Comparison of ENCODE assay signal across 26 cellular contexts in the genomic region with DNA sequence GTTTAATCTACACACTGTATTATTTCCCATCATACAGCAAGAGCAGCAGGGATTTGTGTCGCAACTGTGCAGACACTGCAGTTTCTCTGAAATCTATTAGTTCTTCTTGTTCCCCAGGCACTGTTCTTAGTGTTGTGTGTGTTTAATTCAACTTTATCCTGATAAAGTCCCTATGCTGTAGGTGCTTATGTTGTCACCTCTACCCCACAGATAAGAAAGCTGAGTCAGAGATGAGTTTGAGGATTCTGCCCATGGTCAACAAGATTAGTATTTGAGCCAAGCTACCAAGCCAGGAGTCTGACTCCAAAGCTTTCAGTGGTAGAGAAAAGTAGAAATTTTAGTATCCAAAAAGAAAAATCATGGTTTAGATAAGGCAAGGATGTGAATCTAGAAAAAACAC. TPM values are rescaled to one million over a fixed set of nuclear protein-coding genes. Genes with fewer than 3 reads are reported as not detected.
"Had no signal": no experiment of that assay in that cellular context is flagged by ENCODE, and none has a peak within 500 bp of the region (broad histone marks: within the 10 kb centered on the region; RNA-seq: fewer than 3 reads in every experiment).

No MANE protein-coding gene starts in this region.

- H3K36me3 Mint-ChIP-seq: activated naive CD4-positive, alpha-beta T cell treated with anti-CD3 and anti-CD28 coated beads, Interleukin-2, amount 10 ng/mL, durations not matched to agents 7 days and 5 days had no signal

- H3K27me3 Mint-ChIP-seq: activated naive CD8-positive, alpha-beta T cell treated with anti-CD3 and anti-CD28 coated beads, Interleukin-2, amount 50 U/mL, for 24 hours; dendritic cell treated with granulocyte-macrophage colony-stimulating factor and Interleukin-4, amounts not matched to agents 40 ng/mL and 50 ng/mL, for 4 days; stimulated activated naive CD8-positive, alpha-beta T cell treated with anti-CD3 and anti-CD28 coated beads, Interleukin-15, Interleukin-2, amounts not matched to agents 100 ng/mL and 50 ng/mL, for 24 hours had no signal

- H3K27ac Mint-ChIP-seq: activated CD4-positive, alpha-beta T cell treated with anti-CD3 and anti-CD28 coated beads, Interleukin-2, amount 10 ng/mL, durations not matched to agents 7 days and 5 days; activated naive CD4-positive, alpha-beta T cell treated with anti-CD3 and anti-CD28 coated beads, Interleukin-2, amount 10 ng/mL, durations not matched to agents 7 days and 5 days; activated naive CD8-positive, alpha-beta T cell treated with anti-CD3 and anti-CD28 coated beads, Interleukin-2, amount 50 U/mL, for 24 hours; stimulated activated naive CD8-positive, alpha-beta T cell treated with anti-CD3 and anti-CD28 coated beads, Interleukin-15, Interleukin-2, amounts not matched to agents 100 ng/mL and 50 ng/mL, for 24 hours had no signal

- DNase-seq: activated CD4-positive, alpha-beta T cell treated with anti-CD3 and anti-CD28 coated beads, Interleukin-2, amount 10 ng/mL, durations not matched to agents 7 days and 5 days; activated CD8-positive, alpha-beta memory T cell treated with anti-CD3 and anti-CD28 coated beads, Interleukin-2, amount 50 U/mL, for 4 hours; activated effector memory CD4-positive, alpha-beta T cell treated with Interleukin-2 at 50 U/mL for 16 hours; activated naive CD4-positive, alpha-beta T cell treated with anti-CD3 and anti-CD28 coated beads, Interleukin-2, amount 10 ng/mL, durations not matched to agents 7 days and 5 days; activated naive CD8-positive, alpha-beta T cell treated with anti-CD3 and anti-CD28 coated beads, Interleukin-2, amount 50 U/mL, for 24 hours; activated T-cell treated with anti-CD3 and anti-CD28 coated beads, Interleukin-2, amount 50 U/mL, for 4 hours; effector CD8-positive, alpha-beta T cell; esophagus squamous epithelium; gastrocnemius medialis; head of caudate nucleus; kidney glomerular epithelial cell; left ventricle myocardium superior; stimulated activated CD4-positive, alpha-beta T cell treated with anti-CD3 and anti-CD28 coated beads, Interleukin-2, amount 100 ng/mL, for 24 hours; T1000; trophoblast cell had no signal

- H3K4me3 ChIP-seq: ascending aorta, esophagus squamous epithelium, gastrocnemius medialis, prostate gland, right atrium auricular region, vagina had no signal

- ATAC-seq: activated CD4-positive, CD25-positive, alpha-beta regulatory T cell treated with anti-CD3 and anti-CD28 coated beads, Interleukin-2, amount 50 U/mL, for 24 hours; activated naive CD8-positive, alpha-beta T cell treated with anti-CD3 and anti-CD28 coated beads, Interleukin-2, amount 50 U/mL, for 24 hours; activated T-cell treated with anti-CD3 and anti-CD28 coated beads, Interleukin-2, amount 50 U/mL, for 4 hours; gastrocnemius medialis; left ventricle myocardium superior had no signal

- H3K9me3 Mint-ChIP-seq: activated CD4-positive, alpha-beta T cell treated with anti-CD3 and anti-CD28 coated beads, Interleukin-2, amount 10 ng/mL, durations not matched to agents 7 days and 5 days; activated naive CD4-positive, alpha-beta T cell treated with anti-CD3 and anti-CD28 coated beads, Interleukin-2, amount 10 ng/mL, durations not matched to agents 7 days and 5 days; activated naive CD8-positive, alpha-beta T cell treated with anti-CD3 and anti-CD28 coated beads, Interleukin-2, amount 50 U/mL, for 24 hours; activated T-cell treated with anti-CD3 and anti-CD28 coated beads, Interleukin-2, amount 50 U/mL, for 4 hours; dendritic cell treated with granulocyte-macrophage colony-stimulating factor and Interleukin-4, amounts not matched to agents 40 ng/mL and 50 ng/mL, for 4 days; neural crest cell; stimulated activated naive CD8-positive, alpha-beta T cell treated with anti-CD3 and anti-CD28 coated beads, Interleukin-15, Interleukin-2, amounts not matched to agents 100 ng/mL and 50 ng/mL, for 24 hours had no signal

- H3K4me3 Mint-ChIP-seq: activated CD4-positive, alpha-beta T cell treated with anti-CD3 and anti-CD28 coated beads, Interleukin-2, amount 10 ng/mL, durations not matched to agents 7 days and 5 days; activated naive CD4-positive, alpha-beta T cell treated with anti-CD3 and anti-CD28 coated beads, Interleukin-2, amount 10 ng/mL, durations not matched to agents 7 days and 5 days; activated naive CD8-positive, alpha-beta T cell treated with anti-CD3 and anti-CD28 coated beads, Interleukin-2, amount 50 U/mL, for 24 hours; activated T-cell treated with anti-CD3 and anti-CD28 coated beads, Interleukin-2, amount 50 U/mL, for 4 hours; dendritic cell treated with granulocyte-macrophage colony-stimulating factor and Interleukin-4, amounts not matched to agents 40 ng/mL and 50 ng/mL, for 4 days; neural crest cell; stimulated activated naive CD8-positive, alpha-beta T cell treated with anti-CD3 and anti-CD28 coated beads, Interleukin-15, Interleukin-2, amounts not matched to agents 100 ng/mL and 50 ng/mL, for 24 hours had no signal

- H3K27ac ChIP-seq: ascending aorta, esophagus squamous epithelium, gastrocnemius medialis, prostate gland, right atrium auricular region, vagina had no signal

- H3K36me3 ChIP-seq: ascending aorta, esophagus squamous epithelium, gastrocnemius medialis, prostate gland, right atrium auricular region, vagina had no signal

- H3K27me3 ChIP-seq: ascending aorta, esophagus squamous epithelium, gastrocnemius medialis, right atrium auricular region, vagina had no signal

- H3K4me1 ChIP-seq: ascending aorta, esophagus squamous epithelium, gastrocnemius medialis, prostate gland, right atrium auricular region, vagina had no signal

- H3K9me3 ChIP-seq: ascending aorta, esophagus squamous epithelium, gastrocnemius medialis, prostate gland, right atrium auricular region, vagina had no signal

RNA-seq across cellular contexts. Expression of a gene that starts 53.1 kb away (rescaled TPM):
- total RNA-seq: activated T-cell treated with anti-CD3 and anti-CD28 coated beads, Interleukin-2, amount 50 U/mL, for 4 hours; ascending aorta; endothelial cell of umbilical vein; gastrocnemius medialis; myocyte; T-helper 1 cell treated with Interleukin-12 subunit alpha and Interleukin-12 subunit beta and Interleukin-4 antibody, amounts not matched to agents 30 ng/mL and 1 ng/mL, for 36 hours had no signal
- polyA plus RNA-seq: endothelial cell of umbilical vein had no signal
